ENCODE assay signal across 30 cellular contexts in the genomic region with DNA sequence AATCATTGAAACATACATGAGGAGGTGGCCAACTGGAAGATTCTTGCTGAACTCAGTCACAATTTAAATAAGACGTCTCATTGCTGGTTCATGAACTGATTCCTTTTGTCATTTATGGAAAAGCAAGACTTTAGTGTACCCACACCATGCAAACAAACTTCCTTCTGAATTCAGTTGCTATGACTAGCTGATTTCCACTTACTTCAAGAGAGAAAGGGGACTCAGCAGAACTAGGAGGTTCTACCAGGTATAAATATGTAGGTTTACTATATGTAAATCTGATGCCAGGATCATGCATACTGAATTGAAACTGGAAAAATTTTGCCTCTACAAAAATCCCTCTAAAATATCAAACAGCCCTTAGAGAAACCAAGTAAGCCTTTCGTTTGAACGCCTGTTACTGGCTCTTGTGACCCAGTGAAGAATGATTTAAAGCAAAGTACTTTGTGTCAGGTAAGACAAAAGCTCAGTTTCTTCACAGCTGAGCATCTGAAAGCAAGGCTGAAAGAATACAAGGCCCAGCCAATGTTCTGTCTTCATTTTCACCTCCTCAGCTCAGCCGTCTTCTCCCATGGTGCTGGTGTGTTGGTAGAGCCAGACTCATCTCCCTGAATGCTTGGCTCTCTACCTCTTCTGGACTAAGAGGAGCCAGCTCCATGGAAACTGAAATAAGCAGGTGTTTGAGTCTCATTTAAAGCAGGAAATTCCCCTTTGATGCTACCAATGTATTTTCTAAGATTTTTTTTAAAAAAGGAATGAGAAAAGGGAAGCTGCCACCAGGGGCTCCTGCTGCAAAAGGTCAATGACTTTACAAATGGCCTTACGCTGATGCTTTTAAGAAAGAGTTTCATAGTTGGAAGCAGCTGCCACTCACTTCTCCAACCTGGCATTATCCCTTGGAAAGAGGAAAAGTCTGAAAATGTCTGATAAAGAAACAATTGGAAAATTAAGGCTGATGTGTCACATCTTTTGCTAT.
"Had no signal": no experiment of that assay in that cellular context is flagged by ENCODE, and none has a peak within 500 bp of the region (broad histone marks: within the 10 kb centered on the region; RNA-seq: fewer than 3 reads in every experiment).

No MANE protein-coding gene starts in this region.

- H3K79me2 ChIP-seq: parathyroid adenoma had no signal

- H3K9me3 ChIP-seq: gastroesophageal sphincter, lower lobe of right lung, mucosa of descending colon, psoas muscle, sigmoid colon, suprapubic skin, tibial artery, upper lobe of right lung had no signal

- H3K4me3 Mint-ChIP-seq: activated CD4-positive, alpha-beta memory T cell treated with anti-CD3 and anti-CD28 coated beads, Interleukin-2, amount 10 ng/mL, durations not matched to agents 7 days and 5 days; activated CD4-positive, alpha-beta T cell treated with anti-CD3 and anti-CD28 coated beads, Interleukin-2, amount 10 ng/mL, durations not matched to agents 7 days and 5 days; activated naive CD4-positive, alpha-beta T cell treated with anti-CD3 and anti-CD28 coated beads, Interleukin-2, amount 10 ng/mL, durations not matched to agents 7 days and 5 days; activated T-cell treated with anti-CD3 and anti-CD28 coated beads, Interleukin-2, amount 50 U/mL, for 24 hours; effector memory CD8-positive, alpha-beta T cell; nephron; stimulated activated effector memory CD8-positive, alpha-beta T cell treated with anti-CD3 and anti-CD28 coated beads, Interleukin-12 subunit alpha, Interleukin-12 subunit beta, amount 100 ng/mL, for 72 hours; T-helper 17 cell had no signal

- H3K4me3 ChIP-seq: gastroesophageal sphincter, lower lobe of right lung, mucosa of descending colon, psoas muscle, sigmoid colon, suprapubic skin, tibial artery, upper lobe of right lung had no signal

- H3K27ac Mint-ChIP-seq: activated CD4-positive, alpha-beta memory T cell treated with anti-CD3 and anti-CD28 coated beads, Interleukin-2, amount 10 ng/mL, durations not matched to agents 7 days and 5 days; activated CD4-positive, alpha-beta T cell treated with anti-CD3 and anti-CD28 coated beads, Interleukin-2, amount 10 ng/mL, durations not matched to agents 7 days and 5 days; activated naive CD4-positive, alpha-beta T cell treated with anti-CD3 and anti-CD28 coated beads, Interleukin-2, amount 10 ng/mL, durations not matched to agents 7 days and 5 days; activated T-cell treated with anti-CD3 and anti-CD28 coated beads, Interleukin-2, amount 50 U/mL, for 24 hours; effector memory CD8-positive, alpha-beta T cell; nephron; stimulated activated effector memory CD8-positive, alpha-beta T cell treated with anti-CD3 and anti-CD28 coated beads, Interleukin-12 subunit alpha, Interleukin-12 subunit beta, amount 100 ng/mL, for 72 hours; T-helper 17 cell had no signal

- H3K27me3 ChIP-seq: gastroesophageal sphincter, sigmoid colon, suprapubic skin, tibial artery, upper lobe of right lung had no signal

- DNase-seq: activated CD4-positive, alpha-beta memory T cell treated with anti-CD3 and anti-CD28 coated beads, Interleukin-2, amount 10 ng/mL, durations not matched to agents 7 days and 5 days; activated CD4-positive, alpha-beta T cell treated with anti-CD3 and anti-CD28 coated beads for 1 hour; activated CD4-positive, alpha-beta T cell treated with anti-CD3 and anti-CD28 coated beads, Interleukin-2, amount 10 ng/mL, durations not matched to agents 7 days and 5 days; activated CD8-positive, alpha-beta memory T cell treated with anti-CD3 and anti-CD28 coated beads, Interleukin-2, amount 50 U/mL, for 48 hours; activated gamma-delta T cell; activated naive CD4-positive, alpha-beta T cell treated with anti-CD3 and anti-CD28 coated beads, Interleukin-2, amount 10 ng/mL, durations not matched to agents 7 days and 5 days; activated T-cell treated with anti-CD3 and anti-CD28 coated beads, Interleukin-2, amount 50 U/mL, for 24 hours; amniotic stem cell; caudate nucleus; cortex of kidney; effector memory CD8-positive, alpha-beta T cell; head of caudate nucleus; kidney glomerular epithelial cell; lower lobe of right lung; mucosa of descending colon; psoas muscle; sigmoid colon; small intestine; stimulated activated CD4-positive, alpha-beta T cell treated with anti-CD3 and anti-CD28 coated beads, Interleukin-4, amount 100 ng/mL, for 24 hours; T-helper 17 cell; T1000; tibial artery; upper lobe of right lung; WERI-Rb-1 had no signal

- H3K9ac ChIP-seq: parathyroid adenoma had no signal

- H3K27me3 Mint-ChIP-seq: activated CD4-positive, alpha-beta memory T cell treated with anti-CD3 and anti-CD28 coated beads, Interleukin-2, amount 10 ng/mL, durations not matched to agents 7 days and 5 days; activated CD4-positive, alpha-beta T cell treated with anti-CD3 and anti-CD28 coated beads, Interleukin-2, amount 10 ng/mL, durations not matched to agents 7 days and 5 days; activated naive CD4-positive, alpha-beta T cell treated with anti-CD3 and anti-CD28 coated beads, Interleukin-2, amount 10 ng/mL, durations not matched to agents 7 days and 5 days; activated T-cell treated with anti-CD3 and anti-CD28 coated beads, Interleukin-2, amount 50 U/mL, for 24 hours; effector memory CD8-positive, alpha-beta T cell; T-helper 17 cell had no signal

- H3K4me1 ChIP-seq: gastroesophageal sphincter, lower lobe of right lung, parathyroid adenoma, psoas muscle, sigmoid colon, suprapubic skin, tibial artery, upper lobe of right lung had no signal

- H3K4me1 Mint-ChIP-seq: activated CD4-positive, alpha-beta memory T cell treated with anti-CD3 and anti-CD28 coated beads, Interleukin-2, amount 10 ng/mL, durations not matched to agents 7 days and 5 days; activated CD4-positive, alpha-beta T cell treated with anti-CD3 and anti-CD28 coated beads, Interleukin-2, amount 10 ng/mL, durations not matched to agents 7 days and 5 days; activated naive CD4-positive, alpha-beta T cell treated with anti-CD3 and anti-CD28 coated beads, Interleukin-2, amount 10 ng/mL, durations not matched to agents 7 days and 5 days; nephron; stimulated activated effector memory CD8-positive, alpha-beta T cell treated with anti-CD3 and anti-CD28 coated beads, Interleukin-12 subunit alpha, Interleukin-12 subunit beta, amount 100 ng/mL, for 72 hours; T-helper 17 cell had no signal

- H3K36me3 Mint-ChIP-seq: activated naive CD4-positive, alpha-beta T cell treated with anti-CD3 and anti-CD28 coated beads, Interleukin-2, amount 10 ng/mL, durations not matched to agents 7 days and 5 days; stimulated activated effector memory CD8-positive, alpha-beta T cell treated with anti-CD3 and anti-CD28 coated beads, Interleukin-12 subunit alpha, Interleukin-12 subunit beta, amount 100 ng/mL, for 72 hours had no signal

- H3K9me3 Mint-ChIP-seq: activated CD4-positive, alpha-beta memory T cell treated with anti-CD3 and anti-CD28 coated beads, Interleukin-2, amount 10 ng/mL, durations not matched to agents 7 days and 5 days; activated CD4-positive, alpha-beta T cell treated with anti-CD3 and anti-CD28 coated beads, Interleukin-2, amount 10 ng/mL, durations not matched to agents 7 days and 5 days had no signal

- H3K36me3 ChIP-seq: gastroesophageal sphincter, lower lobe of right lung, sigmoid colon, suprapubic skin, tibial artery, upper lobe of right lung, WERI-Rb-1 had no signal

- ATAC-seq: effector memory CD8-positive, alpha-beta T cell; gastroesophageal sphincter; left lobe of liver; lower lobe of right lung; mucosa of descending colon; psoas muscle; stimulated activated effector memory CD8-positive, alpha-beta T cell treated with anti-CD3 and anti-CD28 coated beads, Interleukin-12 subunit alpha, Interleukin-12 subunit beta, amount 100 ng/mL, for 72 hours; T-helper 17 cell; upper lobe of right lung had no signal

- H3K27ac ChIP-seq: gastroesophageal sphincter, lower lobe of right lung, parathyroid adenoma, psoas muscle, sigmoid colon, suprapubic skin, tibial artery, upper lobe of right lung, WERI-Rb-1 had no signal

- H2AFZ ChIP-seq: parathyroid adenoma had no signal
